In the genomic region with DNA sequence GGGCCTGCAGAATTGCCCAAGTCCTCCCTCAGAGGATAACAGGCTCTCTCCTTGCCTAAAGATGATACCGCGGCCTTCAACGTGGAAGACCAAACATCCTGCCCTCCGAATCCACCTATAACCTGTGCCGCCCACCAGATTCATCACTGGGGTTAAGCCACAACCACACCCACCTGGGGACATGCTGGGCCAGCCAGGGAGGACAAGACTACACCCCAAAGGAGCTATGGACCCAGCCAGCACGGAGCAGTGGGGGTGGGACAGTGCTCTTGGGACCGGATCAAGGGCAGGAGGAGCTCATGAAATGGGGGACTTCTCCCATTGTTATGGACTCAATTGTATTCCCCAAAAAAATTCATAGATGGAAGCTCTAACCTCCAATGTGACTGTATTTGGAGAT, we compare ENCODE assay signal across 21 cellular contexts.
"Had no signal": no experiment of that assay in that cellular context is flagged by ENCODE, and none has a peak within 500 bp of the region (broad histone marks: within the 10 kb centered on the region; RNA-seq: fewer than 3 reads in every experiment).

No MANE protein-coding gene starts in this region.

- H3K27ac ChIP-seq: coronary artery, dorsolateral prefrontal cortex, esophagus muscularis mucosa, foreskin keratinocyte, gastroesophageal sphincter, heart left ventricle, hepatocyte, left lung, lower lobe of right lung had no signal

- H3K4me2 ChIP-seq: hepatocyte had no signal

- H3K79me2 ChIP-seq: hepatocyte had no signal

- FAIRE-seq: colon, endothelial cell of umbilical vein, frontal cortex, kidney had no signal

- H3K9me3 ChIP-seq: esophagus muscularis mucosa, gastroesophageal sphincter, left lung, lower lobe of right lung, mucosa of descending colon had no signal

- ATAC-seq: gastroesophageal sphincter, heart left ventricle, left lung, left ventricle myocardium superior, lower lobe of right lung, mucosa of descending colon had no signal

- DNase-seq: dermis blood vessel endothelial cell; dorsolateral prefrontal cortex; effector CD4-positive, alpha-beta T cell; effector memory CD4-positive, alpha-beta T cell; heart left ventricle; hypothalamus; immature natural killer cell; kidney; left lung; left ventricle myocardium superior; lower lobe of right lung; mucosa of descending colon; naive B cell had no signal

- H3K4me3 ChIP-seq: coronary artery, dorsolateral prefrontal cortex, esophagus muscularis mucosa, gastroesophageal sphincter, heart left ventricle, hepatocyte, left lung, lower lobe of right lung, mucosa of descending colon had no signal

- H2AFZ ChIP-seq: hepatocyte had no signal

- H3K36me3 ChIP-seq: esophagus muscularis mucosa, gastroesophageal sphincter, heart left ventricle, left lung, lower lobe of right lung had no signal
